9 cellular contexts compared by ENCODE assay signal in genomic region chr5:179914032-179914755, GRCh38. TPM values are rescaled to one million over a fixed set of nuclear protein-coding genes. Genes with fewer than 3 reads are reported as not detected.
DNase-seq lines count a peak whose midpoint lies in the region; ATAC-seq, FAIRE-seq and TF ChIP-seq lines count a peak whose summit lies in the region.
"Had no signal": no experiment of that assay in that cellular context is flagged by ENCODE, and none has a peak within 500 bp of the region (broad histone marks: within the 10 kb centered on the region; RNA-seq: fewer than 3 reads in every experiment).

No MANE protein-coding gene starts in this region.

- H3K4me1 ChIP-seq in A549: peaks cover 9% of the 10 kb centered on the region

- no peak for TF ChIP-seq RAD21 in A549 (conservative IDR thresholded peaks at IDR 0.05 in 1 of 2, IDR thresholded peaks at IDR 0.05 in 1 of 2)

- no peaks in the 10 kb centered on the region for H3K9me3 ChIP-seq in A549

- H3K27me3 ChIP-seq in kidney epithelial cell (ENCODE audit: control insufficient read depth, insufficient read depth, low read length): no peaks in the 10 kb centered on the region

- ATAC-seq in A549 (peak; percentile 59 to 79), GM19452 (IDR thresholded peaks at IDR 0.05; ENCODE audit: unreplicated experiment) (peak; percentile 46), GM19035 (IDR thresholded peaks at IDR 0.05; ENCODE audit: unreplicated experiment) (no peak)

- TF ChIP-seq POLR2A in A549 (IDR thresholded peaks at IDR 0.05; ENCODE audit: low read length): no peak

- no peak for TF ChIP-seq EP300 in A549 (IDR thresholded peaks at IDR 0.05)

- DNase-seq in A549 (ENCODE audit: low read depth in 1 of 2, low spot score in 1 of 2) (peak; percentile 25 to 74), SKM-1 (lab: John Stamatoyannopoulos, UW; ENCODE audit: unreplicated experiment) (peak; percentile 53), kidney epithelial cell (ENCODE audit: low read depth) (peak; percentile 7), NCI-H345 treated with DMSO at 0.1 percent for 48 hours (lab: John Stamatoyannopoulos, UW; ENCODE audit: unreplicated experiment) (no peak), NCI-H526 (lab: John Stamatoyannopoulos, UW) (no peak), coronary artery (ENCODE audit: low spot score) (no peak)
- DNase-seq: NCI-H510A treated with DMSO at 0.1 percent for 48 hours had no signal

- H3K4me3 ChIP-seq in A549: no peak overlapping the region
- H3K4me3 ChIP-seq in kidney epithelial cell (ENCODE audit: low read depth, low read length): no peak overlapping the region
- no peak overlapping the region for H3K4me3 ChIP-seq in coronary artery

- H3K4me2 ChIP-seq in A549: peak overlapping the region; percentile 27; the same call in 2 of the 3 replicates

- WGBS in A549 (ENCODE audit: missing lambda C conversion rate): 42% methylated on average over 8 of the region's 8 CpGs

- no peak for FAIRE-seq in A549 (lab: Jason Lieb, UNC)

- H3K27ac ChIP-seq in A549 (peak overlapping the region; percentile 12 to 62; a peak in 4 of 6 replicates), coronary artery (peak overlapping the region in 1 of 2 donors; percentile 19)

- TF ChIP-seq CTCF in A549 (IDR thresholded peaks at IDR 0.05): no peak
- TF ChIP-seq CTCF in kidney epithelial cell (IDR thresholded peaks at IDR 0.05; ENCODE audit: insufficient read depth, low read length, poor library complexity, severe bottlenecking): no peak
- TF ChIP-seq CTCF in coronary artery (IDR thresholded peaks at IDR 0.05): no peak

- no peaks in the 10 kb centered on the region for H3K36me3 ChIP-seq in kidney epithelial cell (ENCODE audit: control insufficient read depth, insufficient read depth, low read length)

- POLR2A ChIA-PET in A549 (lab: Yijun Ruan, JAX): interaction anchor here (0.5 kb wide), 1 partner anchor 10 kb away, joined by 4 read pairs; no protein-coding TSS in a partner anchor

- CTCF ChIA-PET in A549 (lab: Yijun Ruan, JAX): interaction anchor here (1.3 kb wide), 1 partner anchor 9 kb away, joined by 3 read pairs; no protein-coding TSS in a partner anchor

TF ChIP-seq in A549, 52 proteins besides CTCF, POLR2A, EP300 and RAD21:
- TF ChIP-seq PHF8 (IDR thresholded peaks at IDR 0.05; ENCODE audit: borderline replicate concordance, low read depth): no peak
- TF ChIP-seq MAX (IDR thresholded peaks at IDR 0.05): peak; percentile 35; the same call in 1 of the 2 replicates

RNA-seq across cellular contexts. Expression of gene TBC1D9B, which starts 6.5 kb away (rescaled TPM):
- polyA plus RNA-seq in A549 (2011; rRNA removed): 37.2 and 45.2 TPM in 2 replicates
- 59.2 and 69.3 TPM in 2 replicates for polyA plus RNA-seq in A549 (2012; cell fraction: cytosol; rRNA removed)
- 163 and 186 TPM in 2 replicates for polyA plus RNA-seq in A549 (2012; cell fraction: nucleus; rRNA removed)
- 60.1 to 68.1 TPM (median 64.7 TPM) in 3 replicates for polyA plus RNA-seq in A549 (2017; fragmentation: RNase III; extraction: RNeasy Plus Mini Kit Qiagen cat#74134 plus additional on column Dnase treatment)
- polyA minus RNA-seq in A549 (2011; rRNA and poly(A)+ RNA removed): 72.1 and 77.2 TPM in 2 replicates
- 79.6 and 86.3 TPM in 2 replicates for total RNA-seq in kidney epithelial cell

RNA-seq across cellular contexts. Expression of gene MRNIP, which starts 55.6 kb away (rescaled TPM):
- polyA plus RNA-seq in A549 (2011; rRNA removed) (21.4 and 26.1 TPM in 2 replicates), A549 (2017; fragmentation: RNase III; extraction: RNeasy Plus Mini Kit Qiagen cat#74134 plus additional on column Dnase treatment) (29.7 to 35.9 TPM (median 30.5 TPM) in 3 replicates)
- polyA plus RNA-seq in A549 (2012; cell fraction: cytosol; rRNA removed): 19.4 and 20.7 TPM in 2 replicates
- polyA plus RNA-seq in A549 (2012; cell fraction: nucleus; rRNA removed): 155 and 197 TPM in 2 replicates
- 12.2 and 13.2 TPM in 2 replicates for polyA minus RNA-seq in A549 (2011; rRNA and poly(A)+ RNA removed)
- 18.7 and 25.7 TPM in 2 replicates for total RNA-seq in kidney epithelial cell

Comparison
In these comparisons a context has a peak if more than half of its experiments do, and no peak if none do; other contexts are left out.
1. DNase-seq: peak in A549 (2 of 2), SKM-1 (single experiment) and kidney epithelial cell (single experiment); none in NCI-H345 treated with DMSO at 0.1 percent for 48 hours (single experiment), NCI-H526 (0 of 2) and coronary artery (single experiment).